Comparison of ENCODE assay signal across 25 cellular contexts in the genomic region with DNA sequence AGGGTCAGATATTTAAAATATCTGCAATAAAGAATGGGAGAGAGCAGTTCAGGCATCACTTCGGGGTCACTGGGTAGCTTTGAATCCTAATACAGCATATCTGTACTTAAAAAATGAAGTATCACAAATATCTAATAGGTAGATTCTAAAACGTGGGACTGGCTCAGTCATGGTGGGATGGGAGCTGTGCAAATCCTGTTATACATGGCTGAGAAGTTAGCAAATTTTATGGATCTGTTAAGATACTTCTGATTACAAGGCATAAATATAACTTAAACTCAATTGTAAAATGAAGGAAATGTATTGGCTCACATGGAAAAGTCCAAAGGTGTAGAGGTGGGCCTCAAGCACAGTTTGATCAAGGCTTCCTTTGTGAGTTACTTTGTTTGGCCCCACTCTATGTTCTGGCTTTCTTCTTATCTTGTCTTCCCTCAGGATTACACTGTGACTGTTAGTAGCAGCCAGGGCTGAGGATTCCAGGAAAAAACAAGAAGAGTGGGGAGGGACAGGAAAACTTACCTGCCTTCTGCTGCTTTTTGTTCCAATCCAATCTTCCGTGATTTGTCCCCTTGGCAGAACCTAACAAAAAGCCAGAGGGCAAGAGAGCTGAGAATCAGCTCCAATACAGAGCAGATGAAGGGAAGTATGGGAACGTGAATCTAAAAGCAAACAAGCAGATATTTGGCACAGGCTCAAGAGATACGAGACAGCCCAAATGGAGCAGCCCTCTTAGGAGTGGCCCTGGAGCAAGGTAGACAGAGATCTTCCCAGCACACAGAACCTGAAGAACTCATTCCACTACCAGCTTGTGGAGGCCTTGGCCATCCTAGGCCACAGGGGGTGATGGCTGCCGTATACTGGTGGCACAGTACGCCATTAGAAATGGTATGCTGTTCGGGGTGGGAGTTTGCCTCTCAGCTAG. TPM values are rescaled to one million over a fixed set of nuclear protein-coding genes. Genes with fewer than 3 reads are reported as not detected.
DNase-seq lines count a peak whose midpoint lies in the region; ATAC-seq, FAIRE-seq and TF ChIP-seq lines count a peak whose summit lies in the region.
"Had no signal": no experiment of that assay in that cellular context is flagged by ENCODE, and none has a peak within 500 bp of the region (broad histone marks: within the 10 kb centered on the region; RNA-seq: fewer than 3 reads in every experiment).

No MANE protein-coding gene starts in this region.

- H3K4me2 ChIP-seq in keratinocyte (ENCODE audit: control insufficient read depth, extremely low read depth, insufficient read depth, low read depth, low read length), result no peak overlapping the region
- no peak overlapping the region for H3K4me2 ChIP-seq in neural progenitor cell

- H4K20me1 ChIP-seq in keratinocyte (ENCODE audit: control insufficient read depth, extremely low read depth, insufficient read depth, low read length), result no peaks in the 10 kb centered on the region
- no peaks in the 10 kb centered on the region for H4K20me1 ChIP-seq in neural progenitor cell (ENCODE audit: low read depth)

- H3K36me3 Mint-ChIP-seq in neural progenitor cell, result no peaks in the 10 kb centered on the region
- H3K36me3 Mint-ChIP-seq in activated CD8-positive, alpha-beta T cell treated with anti-CD3 and anti-CD28 coated beads, Interleukin-2, amount 10 ng/mL, durations not matched to agents 7 days and 5 days (ENCODE audit: low read depth), result no peaks in the 10 kb centered on the region

- H2AFZ ChIP-seq in keratinocyte (ENCODE audit: control insufficient read depth, low read length) (no peak overlapping the region), neural progenitor cell (replicated peaks) (peak overlapping the region; percentile 33)

- intact Hi-C loops in Right ventricle myocardium superior (cut with DNase I), result no loop called here
- intact Hi-C loops in cardiac septum (cut with DNase I), result no loop called here

- H3K9me3 ChIP-seq in keratinocyte (ENCODE audit: control insufficient read depth, low read depth, low read length) (no peaks in the 10 kb centered on the region), neural progenitor cell (ENCODE audit: low read depth) (no peaks in the 10 kb centered on the region), WERI-Rb-1 (ENCODE audit: severe bottlenecking) (no peaks in the 10 kb centered on the region)
- H3K9me3 ChIP-seq: BE2C, SJSA1 had no signal

- H3K36me3 ChIP-seq in keratinocyte (ENCODE audit: control insufficient read depth in 2 of 2, extremely low read depth in 1 of 2, insufficient read depth in 2 of 2, low read length in 2 of 2) (no peaks in the 10 kb centered on the region), neural progenitor cell (no peaks in the 10 kb centered on the region), WERI-Rb-1 (no peaks in the 10 kb centered on the region)
- H3K36me3 ChIP-seq: BE2C, SJSA1 had no signal

- no peak for DNase-seq in Right ventricle myocardium superior
- no peak for DNase-seq in cardiac septum (ENCODE audit: low spot score)
- peak; percentile 9 for DNase-seq in NCI-H69 (lab: John Stamatoyannopoulos, UW)
- DNase-seq in keratinocyte (ENCODE audit: low read depth, low spot score), result no peak
- no peak for DNase-seq in neural progenitor cell (ENCODE audit: low spot score)
- DNase-seq in activated CD8-positive, alpha-beta T cell treated with anti-CD3 and anti-CD28 coated beads, Interleukin-2, amount 10 ng/mL, durations not matched to agents 7 days and 5 days, result no peak
- no peak for DNase-seq in WERI-Rb-1
- no peak for DNase-seq in NCI-H187 (lab: John Stamatoyannopoulos, UW)
- DNase-seq: 8988T; ACHN; BE2C; Calu3; GOT3; HCEC 1CT; Kasumi-1; NCI-H1092 treated with DMSO at 0.1 percent for 48 hours; NCI-H1436; NCI-H187 treated with DMSO at 0.1 percent for 48 hours; NCI-H524 treated with DMSO at 0.1 percent for 48 hours; NCI-H82; NK-92 treated with Interleukin-12 subunit alpha and Interleukin-12 subunit beta, amount 100 ng/mL, for 24 hours; PC-3 had no signal

- no peak overlapping the region for H3K27ac ChIP-seq in keratinocyte (ENCODE audit: control insufficient read depth, insufficient read depth, low read length)
- H3K27ac ChIP-seq in neural progenitor cell, result no peak overlapping the region
- no peak overlapping the region for H3K27ac ChIP-seq in WERI-Rb-1
- H3K27ac ChIP-seq: SJSA1 had no signal

- H3K9ac ChIP-seq in keratinocyte (ENCODE audit: control insufficient read depth, extremely low read depth, insufficient read depth, low read length) (no peak overlapping the region), neural progenitor cell (no peak overlapping the region)

- H3K27ac Mint-ChIP-seq in neural progenitor cell, result no peak overlapping the region
- no peak overlapping the region for H3K27ac Mint-ChIP-seq in activated CD8-positive, alpha-beta T cell treated with anti-CD3 and anti-CD28 coated beads, Interleukin-2, amount 10 ng/mL, durations not matched to agents 7 days and 5 days

- H3K9me1 ChIP-seq in keratinocyte (ENCODE audit: control insufficient read depth, extremely low read depth, insufficient read depth, low read length), result no peaks in the 10 kb centered on the region

- TF ChIP-seq CTCF in keratinocyte (optimal IDR thresholded peaks at IDR 0.05 in 1 of 3, IDR thresholded peaks at IDR 0.05 in 1 of 3, conservative IDR thresholded peaks at IDR 0.05 in 1 of 3; ENCODE audit: extremely low read depth in 1 of 3, insufficient read depth in 2 of 3, low read length in 3 of 3), result no peak
- no peak for TF ChIP-seq CTCF in neural progenitor cell (IDR thresholded peaks at IDR 0.05)
- no peak for TF ChIP-seq CTCF in WERI-Rb-1 (IDR thresholded peaks at IDR 0.05; ENCODE audit: low read depth, low read length)

- no peaks in the 10 kb centered on the region for H3K27me3 ChIP-seq in keratinocyte (ENCODE audit: control insufficient read depth, extremely low read depth, insufficient read depth, low read length)
- H3K27me3 ChIP-seq in neural progenitor cell, result no peaks in the 10 kb centered on the region
- no peaks in the 10 kb centered on the region for H3K27me3 ChIP-seq in WERI-Rb-1 (ENCODE audit: insufficient read depth, low read depth, severe bottlenecking)
- H3K27me3 ChIP-seq: BE2C had no signal

- peaks cover 26% of the 10 kb centered on the region for H3K4me1 Mint-ChIP-seq in neural progenitor cell
- H3K4me1 Mint-ChIP-seq in activated CD8-positive, alpha-beta T cell treated with anti-CD3 and anti-CD28 coated beads, Interleukin-2, amount 10 ng/mL, durations not matched to agents 7 days and 5 days (ENCODE audit: low read depth), result peaks cover 1% of the 10 kb centered on the region

- CTCF ChIA-PET in activated CD8-positive, alpha-beta T cell treated with anti-CD3 and anti-CD28 coated beads, Interleukin-2, amount 10 ng/mL, durations not matched to agents 7 days and 5 days (lab: Charles Lee), result interaction anchor here (1.3 kb wide), 1 partner anchor 124 kb away, joined by 3 read pairs; no protein-coding TSS in a partner anchor

- peak; percentile 48 for ATAC-seq in Right ventricle myocardium superior (ENCODE audit: poor library complexity)
- no peak for ATAC-seq in activated CD8-positive, alpha-beta T cell treated with anti-CD3 and anti-CD28 coated beads, Interleukin-2, amount 10 ng/mL, durations not matched to agents 7 days and 5 days
- ATAC-seq: PC-3 had no signal

- no peaks in the 10 kb centered on the region for H3K79me2 ChIP-seq in keratinocyte (ENCODE audit: control insufficient read depth, insufficient read depth, low read length)
- H3K79me2 ChIP-seq in neural progenitor cell (ENCODE audit: low read depth), result no peaks in the 10 kb centered on the region

- POLR2A ChIA-PET in activated CD8-positive, alpha-beta T cell treated with anti-CD3 and anti-CD28 coated beads, Interleukin-2, amount 10 ng/mL, durations not matched to agents 7 days and 5 days (lab: Charles Lee), result no interaction called here

- no peaks in the 10 kb centered on the region for H3F3A ChIP-seq in neural progenitor cell (ENCODE audit: low read depth)

- no peak overlapping the region for H3K4me3 ChIP-seq in keratinocyte (ENCODE audit: control insufficient read depth in 2 of 3, extremely low read depth in 1 of 3, insufficient read depth in 2 of 3, low read depth in 1 of 3, low read length in 3 of 3)
- H3K4me3 ChIP-seq in neural progenitor cell, result no peak overlapping the region
- H3K4me3 ChIP-seq in WERI-Rb-1 (ENCODE audit: low read depth, low read length), result no peak overlapping the region
- H3K4me3 ChIP-seq: SJSA1 had no signal

- FAIRE-seq in keratinocyte (lab: Jason Lieb, UNC), result peak; percentile 32

- H3K27me3 Mint-ChIP-seq in neural progenitor cell (ENCODE audit: insufficient read depth, low read depth), result peaks cover 2% of the 10 kb centered on the region
- peaks cover 52% of the 10 kb centered on the region for H3K27me3 Mint-ChIP-seq in activated CD8-positive, alpha-beta T cell treated with anti-CD3 and anti-CD28 coated beads, Interleukin-2, amount 10 ng/mL, durations not matched to agents 7 days and 5 days (ENCODE audit: low read depth)

- dilution Hi-C loops in keratinocyte (cut with MboI; ENCODE audit: extremely low pct_ligation_motif_present, low sequenced_read_pairs), result no loop called here

- H3K9me3 Mint-ChIP-seq in neural progenitor cell, result peaks cover 3% of the 10 kb centered on the region
- H3K9me3 Mint-ChIP-seq in activated CD8-positive, alpha-beta T cell treated with anti-CD3 and anti-CD28 coated beads, Interleukin-2, amount 10 ng/mL, durations not matched to agents 7 days and 5 days (ENCODE audit: insufficient read depth), result no peaks in the 10 kb centered on the region

- H3K4me1 ChIP-seq in keratinocyte (ENCODE audit: control insufficient read depth, extremely low read depth, insufficient read depth, low read length), result peaks cover 3% of the 10 kb centered on the region
- H3K4me1 ChIP-seq in neural progenitor cell, result no peaks in the 10 kb centered on the region
- H3K4me1 ChIP-seq: BE2C, SJSA1 had no signal

- H3K4me3 Mint-ChIP-seq in neural progenitor cell, result no peak overlapping the region
- H3K4me3 Mint-ChIP-seq in activated CD8-positive, alpha-beta T cell treated with anti-CD3 and anti-CD28 coated beads, Interleukin-2, amount 10 ng/mL, durations not matched to agents 7 days and 5 days, result no peak overlapping the region

RNA-seq across cellular contexts. Expression of gene PAQR9, which starts 10.9 kb away (rescaled TPM):
- total RNA-seq in Right ventricle myocardium superior (10.6 TPM), cardiac septum (10.7 TPM), neural progenitor cell (ENCODE audit: low replicate concordance) (1.7 and 2.2 TPM in 2 replicates)
- not detected in 3 replicates for polyA plus RNA-seq in keratinocyte
- polyA plus RNA-seq in keratinocyte (2011; ENCODE audit: low read depth), result not detected
- not detected in 2 replicates for polyA plus RNA-seq in keratinocyte (2011; cell fraction: cytosol; rRNA removed)
- polyA plus RNA-seq in keratinocyte (2011; cell fraction: nucleus; rRNA removed), result not detected in 2 replicates
- polyA plus RNA-seq in keratinocyte (2012; ENCODE audit: low replicate concordance), result not detected in 2 replicates
- polyA minus RNA-seq in keratinocyte, result not detected in 3 replicates
- not detected for polyA minus RNA-seq in keratinocyte (2011; cell fraction: cytosol; rRNA and poly(A)+ RNA removed)
- polyA minus RNA-seq in keratinocyte (2011; cell fraction: nucleus; rRNA and poly(A)+ RNA removed), result not detected in 2 replicates
- total RNA-seq in activated CD8-positive, alpha-beta T cell treated with anti-CD3 and anti-CD28 coated beads, Interleukin-2, amount 10 ng/mL, durations not matched to agents 7 days and 5 days, result not detected
- total RNA-seq: G401, HT-29, PC-3, SJSA1 had no signal

RNA-seq across cellular contexts. Expression of gene U2SURP, which starts 48.8 kb away (rescaled TPM):
- total RNA-seq in Right ventricle myocardium superior, result 39.8 TPM
- total RNA-seq in cardiac septum, result 40.6 TPM
- polyA plus RNA-seq in keratinocyte, result 37.8 to 75.9 TPM (median 40.3 TPM) in 3 replicates
- polyA plus RNA-seq in keratinocyte (2011; ENCODE audit: low read depth), result 141 TPM
- 21.3 and 33.5 TPM in 2 replicates for polyA plus RNA-seq in keratinocyte (2011; cell fraction: cytosol; rRNA removed)
- polyA plus RNA-seq in keratinocyte (2011; cell fraction: nucleus; rRNA removed), result 40.2 and 76.9 TPM in 2 replicates
- polyA plus RNA-seq in keratinocyte (2012; ENCODE audit: low replicate concordance), result 41.4 and 67.1 TPM in 2 replicates
- polyA minus RNA-seq in keratinocyte, result 23.4 to 77.9 TPM (median 28.8 TPM) in 3 replicates
- polyA minus RNA-seq in keratinocyte (2011; cell fraction: cytosol; rRNA and poly(A)+ RNA removed), result 22.1 TPM
- 28.8 and 73.0 TPM in 2 replicates for polyA minus RNA-seq in keratinocyte (2011; cell fraction: nucleus; rRNA and poly(A)+ RNA removed)
- 148 and 232 TPM in 2 replicates for total RNA-seq in neural progenitor cell (ENCODE audit: low replicate concordance)
- total RNA-seq in activated CD8-positive, alpha-beta T cell treated with anti-CD3 and anti-CD28 coated beads, Interleukin-2, amount 10 ng/mL, durations not matched to agents 7 days and 5 days, result 100 to 1,000 TPM; 123 to 124 TPM
